In the genomic region with DNA sequence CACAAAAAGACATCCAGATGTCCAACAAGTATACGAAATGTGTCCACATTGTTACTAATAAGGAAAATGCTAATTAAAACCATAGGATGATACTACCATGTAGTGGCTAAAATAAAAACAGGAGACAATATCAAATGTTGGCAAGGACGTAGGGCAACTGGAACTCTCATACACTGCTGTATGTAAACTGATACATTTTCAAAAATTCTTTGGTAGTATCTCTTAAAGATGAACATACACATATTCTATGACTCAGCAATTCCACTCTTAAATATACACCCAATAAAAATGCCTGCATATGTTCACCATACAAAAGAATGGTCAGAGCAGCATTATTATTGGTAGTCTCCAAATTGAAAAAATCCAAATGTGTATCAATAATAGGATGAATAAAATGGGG, we compare ENCODE assay signal across 26 cellular contexts. TPM values are rescaled to one million over a fixed set of nuclear protein-coding genes. Genes with fewer than 3 reads are reported as not detected.
"Had no signal": no experiment of that assay in that cellular context is flagged by ENCODE, and none has a peak within 500 bp of the region (broad histone marks: within the 10 kb centered on the region; RNA-seq: fewer than 3 reads in every experiment).

No MANE protein-coding gene starts in this region.

- H2AFZ ChIP-seq: hepatocyte had no signal

- ATAC-seq: effector memory CD8-positive, alpha-beta T cell; esophagus mucosa; foreskin keratinocyte; gastroesophageal sphincter; heart left ventricle; left cardiac atrium; left lung; left ventricle myocardium superior; lower lobe of right lung; mucosa of descending colon had no signal

- H3K27ac ChIP-seq: colonic mucosa, epithelial cell of prostate, esophagus squamous epithelium, foreskin keratinocyte, gastroesophageal sphincter, heart left ventricle, hepatocyte, left lung, lower lobe of right lung had no signal

- DNase-seq: colonic mucosa; cortex of kidney; effector CD8-positive, alpha-beta T cell; effector memory CD8-positive, alpha-beta T cell; endodermal cell; erythroblast; esophagus squamous epithelium; foreskin keratinocyte; heart left ventricle; hypothalamus; left cardiac atrium; left lung; left ventricle myocardium superior; lower lobe of right lung; mesenchymal stem cell; mucosa of descending colon; naive B cell had no signal

- FAIRE-seq: endometrium, frontal cortex, islet of Langerhans, keratinocyte had no signal

- H3K36me3 ChIP-seq: colonic mucosa, left lung had no signal

- H3K4me2 ChIP-seq: hepatocyte had no signal

- H3K4me1 ChIP-seq: colonic mucosa, foreskin keratinocyte, left lung had no signal

- H3K9me3 ChIP-seq: colonic mucosa, esophagus squamous epithelium, gastroesophageal sphincter, heart left ventricle, left lung, lower lobe of right lung, mucosa of descending colon had no signal

- H3K27me3 ChIP-seq: colonic mucosa, hepatocyte, left lung had no signal

- H3K79me2 ChIP-seq: hepatocyte had no signal

- H3K4me3 ChIP-seq: colonic mucosa, esophagus squamous epithelium, gastroesophageal sphincter, heart left ventricle, hepatocyte, left lung, lower lobe of right lung, mucosa of descending colon had no signal

RNA-seq across cellular contexts. Expression of gene CCDC180, which starts 2.9 kb away (rescaled TPM):
- total RNA-seq: myocyte had no signal
